In genomic region chr1:155063550-155064108, GRCh38 we compare ENCODE assay signal across 8 cellular contexts. TPM values are rescaled to one million over a fixed set of nuclear protein-coding genes. Genes with fewer than 3 reads are reported as not detected.
A peak's percentile ranks its signal among the peaks of the same experiment; 100 is the strongest.
DNase-seq lines count a peak whose midpoint lies in the region; ATAC-seq, FAIRE-seq and TF ChIP-seq lines count a peak whose summit lies in the region.

TSS of gene EFNA4 (plus strand) at chr1:155063740. CDS start at chr1:155063824, 84 bp downstream.

- peaks cover 33% of the 10 kb centered on the region for H3K4me1 Mint-ChIP-seq in CD14-positive monocyte

- H3K9me3 ChIP-seq in OCI-LY7 (ENCODE audit: low read length) (no peaks in the 10 kb centered on the region), mucosa of rectum (ENCODE audit: control insufficient read depth in 2 of 2, low read length in 2 of 2) (no peaks in the 10 kb centered on the region)

- CTCF ChIA-PET in OCI-LY7 (lab: Charles Lee; ENCODE audit: unreplicated experiment), result no interaction called here

- peak; percentile 96 for FAIRE-seq in GM19239 (lab: Jason Lieb, UNC)

- H3K4me1 ChIP-seq in OCI-LY7 (ENCODE audit: insufficient read depth, low read length, poor library complexity, severe bottlenecking) (peaks cover 32% of the 10 kb centered on the region), mucosa of rectum (ENCODE audit: control insufficient read depth in 2 of 2, insufficient read depth in 2 of 2, low read length in 2 of 2) (peaks cover 32 to 35% of the 10 kb centered on the region in 2 donors)

- intact Hi-C loops in CD14-positive monocyte (cut with micrococcal nuclease), result loop anchor here (1.0 to 5.0 kb wide), 3 partner anchors 21 to 91 kb away; partner anchors contain the start of genes CKS1B (in 1 of the 2), SHC1 (in 1 of the 2) and ZBTB7B (in 1 of the 2)
- intact Hi-C loops in OCI-LY7 (cut with micrococcal nuclease; ENCODE audit: unreplicated experiment), result loop anchor here (2.0 to 5.0 kb wide), 6 partner anchors 63 to 456 kb away; partner anchors contain the start of genes ADAR, FLAD1 and PYGO2

- H3K27me3 ChIP-seq in mucosa of rectum (ENCODE audit: control insufficient read depth in 2 of 2, insufficient read depth in 2 of 2, low read length in 2 of 2), result no peaks in the 10 kb centered on the region

- H3K27ac Mint-ChIP-seq in CD14-positive monocyte, result peak within 1 kb of the TSS; percentile 15 to 90 (median 82)

- H3K27me3 Mint-ChIP-seq in CD14-positive monocyte (ENCODE audit: low read depth in 3 of 3), result peaks cover 6 to 10% (median 9%) of the 10 kb centered on the region in 3 donors

- H3K4me3 ChIP-seq in OCI-LY7 (ENCODE audit: low read depth, low read length, poor library complexity, severe bottlenecking), result peak within 1 kb of the TSS; percentile 84
- peak within 1 kb of the TSS; percentile 80 for H3K4me3 ChIP-seq in epithelial cell of esophagus (ENCODE audit: low read length)
- peak within 1 kb of the TSS; percentile 81 to 86 for H3K4me3 ChIP-seq in mucosa of rectum (ENCODE audit: low read length in 2 of 2)

- H3K9me2 ChIP-seq in OCI-LY7 (ENCODE audit: insufficient read depth, low read length), result no peaks in the 10 kb centered on the region

- H3K9ac ChIP-seq in mucosa of rectum (ENCODE audit: low read depth in 1 of 2, low read length in 2 of 2), result peak within 1 kb of the TSS; percentile 76 to 84

- DNase-seq in CD14-positive monocyte (ENCODE audit: low spot score) (peak; percentile 88), GM19239 (ENCODE audit: insufficient read length, low spot score) (peak; percentile 92), OCI-LY7 (ENCODE audit: low spot score) (peak; percentile 93), activated T-cell treated with anti-CD3 and anti-CD28 coated beads for 1 hour (ENCODE audit: low read depth) (peak; percentile 76), epithelial cell of esophagus (ENCODE audit: low read depth) (peak; percentile 94)
- peak; percentile 58 to 66 for DNase-seq in stimulated activated CD8-positive, alpha-beta memory T cell treated with anti-CD3 and anti-CD28 coated beads, Interleukin-7, amount 100 ng/mL, for 1 hour (ENCODE audit: low read depth in 2 of 2)

- peak within 1 kb of the TSS; percentile 81 to 94 for H3K4me3 Mint-ChIP-seq in CD14-positive monocyte

- peak within 1 kb of the TSS; percentile 90 for H3K4me2 ChIP-seq in OCI-LY7 (ENCODE audit: low read length)

- H3K79me2 ChIP-seq in OCI-LY7 (ENCODE audit: insufficient read depth, low read depth, low read length), result peaks cover 7% of the 10 kb centered on the region; the same call in 1 of the 2 replicates

- H3K27ac ChIP-seq in OCI-LY7 (ENCODE audit: low read depth, low read length, poor library complexity, severe bottlenecking) (peak within 1 kb of the TSS; percentile 55), mucosa of rectum (ENCODE audit: low read depth in 2 of 2, low read length in 2 of 2) (peak within 1 kb of the TSS; percentile 93 to 94)

- peaks cover 43 to 57% of the 10 kb centered on the region in 2 donors for H3K36me3 Mint-ChIP-seq in CD14-positive monocyte

- peaks cover 0 to 2% (median 0%) of the 10 kb centered on the region in 7 donors for H3K9me3 Mint-ChIP-seq in CD14-positive monocyte

- POLR2A ChIA-PET in OCI-LY7 (lab: Charles Lee), result interaction anchor here (0.6 to 1.5 kb wide), 5 partner anchors 12 to 90 kb away, joined by 3 to 5 read pairs (median 4); partner anchors contain the start of gene ADAM15

- no TSS peak for BruUV-seq in OCI-LY7 (replicated peaks; lab: Mats Ljungman, UMichigan)

- no peak for TF ChIP-seq CTCF in CD14-positive monocyte (IDR thresholded peaks at IDR 0.05)
- TF ChIP-seq CTCF in OCI-LY7 (conservative IDR thresholded peaks at IDR 0.05; ENCODE audit: low read length), result no peak
- TF ChIP-seq CTCF in epithelial cell of esophagus (IDR thresholded peaks at IDR 0.05; ENCODE audit: insufficient read depth, low read depth, low read length, missing control alignments), result no peak

- ATAC-seq in HG03521 (IDR thresholded peaks at IDR 0.05; ENCODE audit: unreplicated experiment), result peak; percentile 63

- peak within 1 kb of the TSS; percentile 66 for H2AFZ ChIP-seq in OCI-LY7 (ENCODE audit: low read length)

- H4K20me1 ChIP-seq in OCI-LY7 (ENCODE audit: insufficient read depth, low read length), result no peaks in the 10 kb centered on the region

- H3K36me3 ChIP-seq in OCI-LY7 (ENCODE audit: insufficient read depth, low read length) (peaks cover 5% of the 10 kb centered on the region; the same call in 1 of the 2 replicates), mucosa of rectum (ENCODE audit: control insufficient read depth in 2 of 2, insufficient read depth in 2 of 2, low read length in 2 of 2) (peaks cover 13 to 15% of the 10 kb centered on the region in 2 donors)

RNA-seq across cellular contexts. Expression of gene EFNA4, which starts in this region (rescaled TPM):
- polyA plus RNA-seq in CD14-positive monocyte, result 1 to 10 TPM; 2.3 to 4.1 TPM
- total RNA-seq in OCI-LY7 (2014; rRNA removed; shearing (Covaris generic)), result 10.5 and 11.5 TPM in 2 replicates
- total RNA-seq in OCI-LY7 (2022), result 9.0 and 10.1 TPM in 2 replicates

Comparison
In these comparisons a context has a peak if more than half of its experiments do, and no peak if none do; other contexts are left out.
1. Peak in every context shown above with its lines: DNase-seq, ATAC-seq, H3K4me3 ChIP-seq and H3K27ac ChIP-seq.